11 cellular contexts compared by ENCODE assay signal in genomic region chr15:68418611-68419161, GRCh38. TPM values are rescaled to one million over a fixed set of nuclear protein-coding genes. Genes with fewer than 3 reads are reported as not detected.
DNase-seq lines count a peak whose midpoint lies in the region; ATAC-seq and TF ChIP-seq lines count a peak whose summit lies in the region.
"Had no signal": no experiment of that assay in that cellular context is flagged by ENCODE, and none has a peak within 500 bp of the region (broad histone marks: within the 10 kb centered on the region; RNA-seq: fewer than 3 reads in every experiment).

No MANE protein-coding gene starts in this region.

- DNase-seq in activated CD8-positive, alpha-beta memory T cell treated with anti-CD3 and anti-CD28 coated beads, Interleukin-2, amount 50 U/mL, for 48 hours = peak; percentile 2
- no peak for DNase-seq in activated CD8-positive, alpha-beta memory T cell treated with anti-CD3 and anti-CD28 coated beads, Interleukin-2, amount 10 ng/mL, durations not matched to agents 7 days and 5 days
- DNase-seq in astrocyte of the spinal cord (ENCODE audit: low read depth, low spot score) = peak; percentile 72
- peak; percentile 76 to 79 for DNase-seq in left colon
- peak; percentile 60 to 81 for DNase-seq in uterus
- DNase-seq: activated gamma-delta T cell; naive thymus-derived CD4-positive, alpha-beta T cell; T-helper 17 cell had no signal

- in situ Hi-C loops in astrocyte of the spinal cord (cut with HindIII; ENCODE audit: low sequenced_read_pairs) = no loop called here

- H3K36me3 Mint-ChIP-seq in activated CD8-positive, alpha-beta memory T cell treated with anti-CD3 and anti-CD28 coated beads, Interleukin-2, amount 10 ng/mL, durations not matched to agents 7 days and 5 days = no peaks in the 10 kb centered on the region
- H3K36me3 Mint-ChIP-seq: naive thymus-derived CD4-positive, alpha-beta T cell had no signal

- intact Hi-C loops in left colon (cut with DNase I, micrococcal nuclease) (no loop called here), uterus (cut with DNase I; ENCODE audit: low total_unique reads) (no loop called here)

- H3K4me3 Mint-ChIP-seq in activated CD8-positive, alpha-beta memory T cell treated with anti-CD3 and anti-CD28 coated beads, Interleukin-2, amount 10 ng/mL, durations not matched to agents 7 days and 5 days = no peak overlapping the region
- H3K4me3 Mint-ChIP-seq: naive thymus-derived CD4-positive, alpha-beta T cell; T-helper 17 cell had no signal

- H3K9me3 ChIP-seq in uterus = no peaks in the 10 kb centered on the region

- no peaks in the 10 kb centered on the region for H3K27me3 ChIP-seq in uterus

- H3K36me3 ChIP-seq in uterus = no peaks in the 10 kb centered on the region

- H3K27ac Mint-ChIP-seq in activated CD8-positive, alpha-beta memory T cell treated with anti-CD3 and anti-CD28 coated beads, Interleukin-2, amount 10 ng/mL, durations not matched to agents 7 days and 5 days = no peak overlapping the region
- H3K27ac Mint-ChIP-seq: naive thymus-derived CD4-positive, alpha-beta T cell; T-helper 17 cell had no signal

- peak overlapping the region; percentile 89 to 95 for H3K27ac ChIP-seq in uterus

- TF ChIP-seq POLR2A in uterus (IDR thresholded peaks at IDR 0.05) = no peak

- ATAC-seq in activated CD8-positive, alpha-beta memory T cell treated with anti-CD3 and anti-CD28 coated beads, Interleukin-2, amount 10 ng/mL, durations not matched to agents 7 days and 5 days = no peak
- ATAC-seq in left colon = peak; percentile 79
- ATAC-seq in HG02981 (IDR thresholded peaks at IDR 0.05; ENCODE audit: unreplicated experiment) = no peak
- no peak for ATAC-seq in esophagus mucosa
- no peak for ATAC-seq in HG02852 (IDR thresholded peaks at IDR 0.05; ENCODE audit: unreplicated experiment)
- ATAC-seq: naive thymus-derived CD4-positive, alpha-beta T cell; T-helper 17 cell had no signal

- H3K4me3 ChIP-seq in astrocyte of the spinal cord (ENCODE audit: low read depth, low read length) (no peak overlapping the region), uterus (no peak overlapping the region)

- H3K4me1 ChIP-seq in uterus = peaks cover 30 to 39% of the 10 kb centered on the region in 2 donors

- TF ChIP-seq CTCF in astrocyte of the spinal cord (IDR thresholded peaks at IDR 0.05; ENCODE audit: low read depth, low read length) = no peak
- peak in 1 of 4 experiments; percentile 5 for TF ChIP-seq CTCF in uterus (IDR thresholded peaks at IDR 0.05)

- CTCF ChIA-PET in activated CD8-positive, alpha-beta memory T cell treated with anti-CD3 and anti-CD28 coated beads, Interleukin-2, amount 10 ng/mL, durations not matched to agents 7 days and 5 days (lab: Charles Lee) = no interaction called here

- no peaks in the 10 kb centered on the region for H3K4me1 Mint-ChIP-seq in activated CD8-positive, alpha-beta memory T cell treated with anti-CD3 and anti-CD28 coated beads, Interleukin-2, amount 10 ng/mL, durations not matched to agents 7 days and 5 days
- H3K4me1 Mint-ChIP-seq: naive thymus-derived CD4-positive, alpha-beta T cell had no signal

- no peaks in the 10 kb centered on the region for H3K9me3 Mint-ChIP-seq in activated CD8-positive, alpha-beta memory T cell treated with anti-CD3 and anti-CD28 coated beads, Interleukin-2, amount 10 ng/mL, durations not matched to agents 7 days and 5 days (ENCODE audit: low read depth)
- H3K9me3 Mint-ChIP-seq: naive thymus-derived CD4-positive, alpha-beta T cell had no signal

- H3K27me3 Mint-ChIP-seq in activated CD8-positive, alpha-beta memory T cell treated with anti-CD3 and anti-CD28 coated beads, Interleukin-2, amount 10 ng/mL, durations not matched to agents 7 days and 5 days = peaks cover 7% of the 10 kb centered on the region

RNA-seq across cellular contexts. Expression of gene ITGA11, which starts 13.3 kb away (rescaled TPM):
- under 1 TPM in 1 of 2 experiments, not detected in 1; 0.02 TPM for total RNA-seq in activated CD8-positive, alpha-beta memory T cell treated with anti-CD3 and anti-CD28 coated beads, Interleukin-2, amount 10 ng/mL, durations not matched to agents 7 days and 5 days
- total RNA-seq in left colon (1 to 10 TPM; 1.4 to 2.4 TPM), uterus (100 to 1,000 TPM in 1 of 4 donors, 10 to 100 TPM in 3; 37.3 to 106 (median 61.1) TPM), esophagus mucosa (0.48 TPM)

Comparison
In these comparisons a context has a peak if more than half of its experiments do, and no peak if none do; other contexts are left out.
1. RNA of gene ITGA11, which starts 13.3 kb away (total RNA-seq): 37.3 to 106 TPM in uterus; 1.4 to 2.4 TPM in left colon, 0.48 TPM in esophagus mucosa (single experiment) and 0.02 TPM in activated CD8-positive, alpha-beta memory T cell treated with anti-CD3 and anti-CD28 coated beads, Interleukin-2, amount 10 ng/mL, durations not matched to agents 7 days and 5 days; every median in the first group is over 10 times any median in the second.